ENCODE assay signal across 1 cellular context in the genomic region with DNA sequence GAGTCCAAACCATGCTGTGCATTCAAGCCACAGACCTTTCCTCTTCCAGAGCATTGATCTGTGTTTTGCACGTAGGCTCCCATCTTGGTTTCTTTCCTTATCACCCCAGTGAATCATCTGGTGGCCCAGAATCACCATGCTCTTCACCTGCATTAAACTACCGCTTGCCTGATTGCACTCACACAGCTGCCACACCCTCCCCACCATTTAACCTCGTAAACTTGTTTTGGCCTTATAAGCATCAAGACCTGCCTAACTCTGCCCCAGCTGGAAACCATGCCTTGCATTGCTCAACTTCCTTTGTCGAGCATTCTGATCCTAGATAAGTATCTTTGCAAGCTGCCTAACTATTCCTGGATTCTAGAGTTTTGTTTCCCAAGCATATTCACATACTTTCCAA.
TF ChIP-seq lines count a peak whose summit lies in the region.

No MANE protein-coding gene starts in this region.

TF ChIP-seq in H1, 55 proteins besides CTCF, POLR2A, EP300 and RAD21:
- TF ChIP-seq FOSL1 (IDR thresholded peaks at IDR 0.05; ENCODE audit: insufficient read depth, low read depth, low read length) (no peak), CEBPB (IDR thresholded peaks at IDR 0.05; ENCODE audit: low read depth, low read length) (peak; percentile 82), GABPA (IDR thresholded peaks at IDR 0.05; ENCODE audit: borderline replicate concordance, insufficient read depth, low read length) (no peak), BCL11A (IDR thresholded peaks at IDR 0.05; ENCODE audit: low read depth in 2 of 2, low read length in 2 of 2) (no peak), PHF8 (conservative IDR thresholded peaks at IDR 0.05; ENCODE audit: low read depth, low read length) (no peak), EGR1 (IDR thresholded peaks at IDR 0.05; ENCODE audit: borderline replicate concordance, low read depth, low read length) (no peak), SAP30 (IDR thresholded peaks at IDR 0.05; ENCODE audit: insufficient read depth, insufficient replicate concordance, low read length) (no peak)
